In the genomic region with DNA sequence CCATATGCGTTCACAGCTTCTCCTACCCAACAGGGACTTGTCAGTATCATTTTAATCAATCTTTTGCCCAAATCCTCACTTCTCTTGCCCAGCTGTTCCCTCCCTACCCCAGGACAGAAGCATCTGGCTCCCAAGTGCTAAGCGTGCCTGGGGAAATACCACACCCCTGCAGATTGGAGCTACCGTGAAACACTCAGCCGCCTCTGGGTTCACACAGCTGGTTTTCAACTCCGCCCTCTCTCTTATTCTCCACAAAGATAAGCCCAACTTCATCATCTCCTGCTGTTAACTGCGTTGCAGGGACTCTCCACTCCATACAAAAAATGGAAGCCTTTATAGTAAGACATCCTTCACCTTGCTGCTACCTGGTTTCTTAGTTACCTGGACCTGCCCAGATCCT, we compare ENCODE assay signal across 20 cellular contexts.
DNase-seq lines count a peak whose midpoint lies in the region; ATAC-seq and TF ChIP-seq lines count a peak whose summit lies in the region.
"Had no signal": no experiment of that assay in that cellular context is flagged by ENCODE, and none has a peak within 500 bp of the region (broad histone marks: within the 10 kb centered on the region; RNA-seq: fewer than 3 reads in every experiment).

No MANE protein-coding gene starts in this region.

- H3K4me1 ChIP-seq in mucosa of descending colon (ENCODE audit: low read depth), result no peaks in the 10 kb centered on the region
- H3K4me1 ChIP-seq: A549, BE2C had no signal

- TF ChIP-seq CTCF in mucosa of descending colon (IDR thresholded peaks at IDR 0.05), result no peak

- DNase-seq in ELF-1 (ENCODE audit: low read depth, low spot score) (peak; percentile 53), NCI-H69 (lab: John Stamatoyannopoulos, UW) (peak; percentile 11), iPS-NIHi7 (ENCODE audit: extremely low spot score) (peak; percentile 28), mucosa of descending colon (no peak), mesenteric fat pad (ENCODE audit: low spot score) (no peak), NCI-H2081 (lab: John Stamatoyannopoulos, UW) (no peak)
- DNase-seq: 8988T; ACHN; AML-193; BE2C; Calu3; CD4-positive, alpha-beta T cell; COR-L47; DMS53; DMS79 treated with DMSO at 0.1 percent for 48 hours; GOT3 had no signal

- ATAC-seq in mucosa of descending colon (peak; percentile 25), GM19395 (IDR thresholded peaks at IDR 0.05; ENCODE audit: unreplicated experiment) (no peak)
- ATAC-seq: A549 had no signal

- no peaks in the 10 kb centered on the region for H3K9me3 ChIP-seq in mucosa of descending colon
- H3K9me3 ChIP-seq: A549, BE2C, HAP-1 had no signal

- H3K36me3 ChIP-seq in mucosa of descending colon (ENCODE audit: low read depth), result no peaks in the 10 kb centered on the region
- H3K36me3 ChIP-seq: BE2C, HAP-1 had no signal

- intact Hi-C loops in mucosa of descending colon (cut with DNase I, micrococcal nuclease), result no loop called here

- H3K4me3 ChIP-seq in mucosa of descending colon, result no peak overlapping the region
- H3K4me3 ChIP-seq: A549; BLaER1 treated with 17β-estradiol and CSF1 and Interleukin-3, amounts not matched to agents 10 nM and 100 nM; HAP-1 had no signal

Comparison
In these comparisons a context has a peak if more than half of its experiments do, and no peak if none do; other contexts are left out.
1. DNase-seq: peak in ELF-1 (single experiment), NCI-H69 (single experiment) and iPS-NIHi7 (single experiment); none in mucosa of descending colon (0 of 3), mesenteric fat pad (single experiment) and NCI-H2081 (0 of 2).